20 cellular contexts compared by ENCODE assay signal in genomic region chr3:82078246-82078645, GRCh38.
A peak's percentile ranks its signal among the peaks of the same experiment; 100 is the strongest.
DNase-seq lines count a peak whose midpoint lies in the region; ATAC-seq, FAIRE-seq and TF ChIP-seq lines count a peak whose summit lies in the region.
"Had no signal": no experiment of that assay in that cellular context is flagged by ENCODE, and none has a peak within 500 bp of the region (broad histone marks: within the 10 kb centered on the region; RNA-seq: fewer than 3 reads in every experiment).

No MANE protein-coding gene starts in this region.

- TF ChIP-seq POLR2A in GM12878 (IDR thresholded peaks at IDR 0.05; ENCODE audit: low read depth, low read length) = no peak

- no peak for FAIRE-seq in GM12878 (lab: Jason Lieb, UNC)
- FAIRE-seq: GM12891, GM18507, HepG2 had no signal

- RAD21 ChIA-PET in GM12878 (lab: Charles Lee; ENCODE audit: unreplicated experiment) = no interaction called here

- intact Hi-C loops in GM12878 (cut with micrococcal nuclease; ENCODE audit: unreplicated experiment) = no loop called here

- peak; percentile 78 for ATAC-seq in GM18867 (IDR thresholded peaks at IDR 0.05; ENCODE audit: unreplicated experiment)
- peak; percentile 59 for ATAC-seq in HG03439 (IDR thresholded peaks at IDR 0.05; ENCODE audit: unreplicated experiment)
- ATAC-seq in GM12878 = peak; percentile 71
- no peak for ATAC-seq in GM21528 (IDR thresholded peaks at IDR 0.05; ENCODE audit: low FRiP score, unreplicated experiment)
- ATAC-seq: HCT116, HepG2 had no signal

- H3K4me2 ChIP-seq in BLaER1 treated with 17β-estradiol and CSF1 and Interleukin-3, amounts not matched to agents 10 nM and 100 nM = peak overlapping the region in 10 of 11 experiments; percentile 23 to 84 (median 72); a peak in 16 of 22 replicates
- no peak overlapping the region for H3K4me2 ChIP-seq in GM12878 (ENCODE audit: control insufficient read depth, insufficient read depth)

- H3K4me3 ChIP-seq in BLaER1 treated with 17β-estradiol and CSF1 and Interleukin-3, amounts not matched to agents 10 nM and 100 nM = no peak overlapping the region
- H3K4me3 ChIP-seq in GM12878 = no peak overlapping the region

- H3K9ac ChIP-seq in BLaER1 treated with 17β-estradiol and CSF1 and Interleukin-3, amounts not matched to agents 10 nM and 100 nM = no peak overlapping the region
- no peak overlapping the region for H3K9ac ChIP-seq in GM12878 (ENCODE audit: control insufficient read depth, insufficient read depth, low read length)

- H4K20me1 ChIP-seq in BLaER1 treated with 17β-estradiol and CSF1 and Interleukin-3, amounts not matched to agents 10 nM and 100 nM = no peaks in the 10 kb centered on the region
- H4K20me1 ChIP-seq in GM12878 (ENCODE audit: control insufficient read depth, insufficient read depth) = no peaks in the 10 kb centered on the region

- peaks cover 33 to 49% (median 43%) of the 10 kb centered on the region in 10 experiments for H3K4me1 ChIP-seq in BLaER1 treated with 17β-estradiol and CSF1 and Interleukin-3, amounts not matched to agents 10 nM and 100 nM
- H3K4me1 ChIP-seq in GM12878 (ENCODE audit: control insufficient read depth, insufficient read depth, low read length) = no peaks in the 10 kb centered on the region

- H3K36me3 ChIP-seq in BLaER1 treated with 17β-estradiol and CSF1 and Interleukin-3, amounts not matched to agents 10 nM and 100 nM = no peaks in the 10 kb centered on the region
- no peaks in the 10 kb centered on the region for H3K36me3 ChIP-seq in GM12878 (ENCODE audit: control insufficient read depth in 2 of 2, insufficient read depth in 2 of 2, low read length in 1 of 2)

- CTCF ChIA-PET in GM12878 (lab: Yijun Ruan, JAX) = no interaction called here

- H3K79me2 ChIP-seq in GM12878 (ENCODE audit: control insufficient read depth, insufficient read depth, low read length) = no peaks in the 10 kb centered on the region

- no peak for TF ChIP-seq RAD21 in GM12878 (IDR thresholded peaks at IDR 0.05; ENCODE audit: insufficient read depth, low read depth, low read length)

- 3% methylated on average over 3 of the region's 3 CpGs for WGBS in GM12878 (ENCODE audit: insufficient coverage, insufficient replicate concordance, low lambda C conversion rate, missing lambda C conversion rate)

- SMC1A ChIA-PET in GM12878 (lab: Charles Lee; ENCODE audit: uncharacterized antibody, unreplicated experiment) = no interaction called here

- DNase-seq in GM12878 (ENCODE audit: low read depth, low spot score) (no peak), HK-2 (ENCODE audit: unreplicated experiment) (no peak), COLO829 (ENCODE audit: low spot score) (no peak)
- no peak for DNase-seq in stimulated activated CD8-positive, alpha-beta memory T cell treated with anti-CD3 and anti-CD28 coated beads, Interleukin-4, amount 100 ng/mL, for 48 hours
- DNase-seq: Calu3; CD4-positive, alpha-beta T cell; GDM1; GOT3; H7; Karpas-422; KBM-7 had no signal

- no peak overlapping the region for H3K27ac ChIP-seq in BLaER1 treated with 17β-estradiol and CSF1 and Interleukin-3, amounts not matched to agents 10 nM and 100 nM
- no peak overlapping the region for H3K27ac ChIP-seq in GM12878 (ENCODE audit: control insufficient read depth, insufficient read depth)
- H3K27ac ChIP-seq: C4-2B had no signal

- POLR2A ChIA-PET in GM12878 (lab: Charles Lee) = no interaction called here

- no peak overlapping the region for H2AFZ ChIP-seq in GM12878 (ENCODE audit: control insufficient read depth, low read depth, low read length)

- BruUV-seq in GM12878 (replicated peaks; lab: Mats Ljungman, UMichigan) = no TSS peak

- H3K9me3 ChIP-seq in BLaER1 treated with 17β-estradiol and CSF1 and Interleukin-3, amounts not matched to agents 10 nM and 100 nM (replicated peaks in 1 of 11) = no peaks in the 10 kb centered on the region
- H3K9me3 ChIP-seq in GM12878 (replicated peaks; ENCODE audit: control insufficient read depth, insufficient read depth, low read length) = no peaks in the 10 kb centered on the region

- no peak for TF ChIP-seq EP300 in GM12878 (IDR thresholded peaks at IDR 0.05; ENCODE audit: borderline replicate concordance in 1 of 2, control insufficient read depth in 1 of 2, low read depth in 2 of 2, low read length in 2 of 2)

- in situ Hi-C loops in GM12878 (cut with MboI) = no loop called here

- 0 out of 22 replicates have a peak, but pooled peaks cover 0 to 5% (median 0%) of the 10 kb centered on the region in 11 experiments for H3K27me3 ChIP-seq in BLaER1 treated with 17β-estradiol and CSF1 and Interleukin-3, amounts not matched to agents 10 nM and 100 nM
- no peaks in the 10 kb centered on the region for H3K27me3 ChIP-seq in GM12878 (replicated peaks in 1 of 2; ENCODE audit: control insufficient read depth in 2 of 2, insufficient read depth in 2 of 2, low read length in 1 of 2)

- no peak for TF ChIP-seq CTCF in GM12878 (IDR thresholded peaks at IDR 0.05 in 2 of 3, conservative IDR thresholded peaks at IDR 0.05 in 1 of 3; ENCODE audit: control insufficient read depth in 2 of 3, extremely low read depth in 1 of 3, insufficient read depth in 1 of 3, low read depth in 3 of 3, low read length in 3 of 3)

TF ChIP-seq in GM12878, 131 proteins besides CTCF, POLR2A, EP300 and RAD21:
- TF ChIP-seq JUNB (IDR thresholded peaks at IDR 0.05) (peak; percentile 32; the same call in 1 of the 2 replicates), ZSCAN29 (IDR thresholded peaks at IDR 0.05) (no peak), RUNX3 (IDR thresholded peaks at IDR 0.05; ENCODE audit: low read length) (0 out of 2 replicates have a peak, but pooled peaks have one; percentile 5), MXI1 (IDR thresholded peaks at IDR 0.05; ENCODE audit: low read depth, low read length) (no peak), NFXL1 (IDR thresholded peaks at IDR 0.05; ENCODE audit: borderline replicate concordance) (no peak), SIX5 (IDR thresholded peaks at IDR 0.05; ENCODE audit: low read depth, low read length, severe bottlenecking) (no peak), NRF1 (conservative IDR thresholded peaks at IDR 0.05; ENCODE audit: low read depth, low read length) (no peak), NBN (IDR thresholded peaks at IDR 0.05) (no peak)
